ENCODE assay signal across 21 cellular contexts in the genomic region with DNA sequence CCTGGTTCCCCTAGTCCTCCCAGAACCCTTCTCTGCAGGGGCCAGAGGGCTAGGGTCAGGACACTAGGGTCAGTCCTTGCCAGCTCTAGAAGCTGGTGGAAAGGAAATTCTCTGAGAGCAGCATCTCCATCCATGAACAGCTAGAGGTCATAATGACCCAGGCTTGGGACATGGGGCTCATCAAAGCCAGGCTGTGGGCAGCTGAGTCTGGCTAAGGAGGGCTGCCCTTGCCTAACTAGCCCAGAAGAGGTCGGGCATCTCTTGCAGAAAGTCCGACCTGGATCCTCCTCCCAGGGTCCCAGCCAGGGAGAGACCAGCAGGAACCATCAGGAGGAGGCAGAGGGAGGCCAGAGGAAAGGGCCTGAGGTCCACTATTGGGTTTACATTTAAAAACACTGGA. TPM values are rescaled to one million over a fixed set of nuclear protein-coding genes. Genes with fewer than 3 reads are reported as not detected.
DNase-seq lines count a peak whose midpoint lies in the region; ATAC-seq and TF ChIP-seq lines count a peak whose summit lies in the region.
"Had no signal": no experiment of that assay in that cellular context is flagged by ENCODE, and none has a peak within 500 bp of the region (broad histone marks: within the 10 kb centered on the region; RNA-seq: fewer than 3 reads in every experiment).

No MANE protein-coding gene starts in this region.

- no peak overlapping the region; a peak in 1 of 7 replicates for H3K27ac Mint-ChIP-seq in H9
- H3K27ac Mint-ChIP-seq: CD4-positive, alpha-beta T cell had no signal

- TF ChIP-seq CTCF in H9 (conservative IDR thresholded peaks at IDR 0.05), result 0 out of 3 replicates have a peak, but pooled peaks have one; percentile 11
- TF ChIP-seq CTCF in spleen (IDR thresholded peaks at IDR 0.05 in 8 of 11, conservative IDR thresholded peaks at IDR 0.05 in 3 of 11), result no peak

- H3K27me3 Mint-ChIP-seq in H9 (ENCODE audit: low read depth), result peaks cover 17% of the 10 kb centered on the region

- H3K18ac ChIP-seq in H9 (ENCODE audit: insufficient read length, low read depth, low read length), result no peak overlapping the region

- no peak overlapping the region for H2BK5ac ChIP-seq in H9 (ENCODE audit: insufficient read length, low read length)

- no peak overlapping the region for H3K4me2 ChIP-seq in H9 (ENCODE audit: insufficient read depth, insufficient read length, low read length)
- H3K4me2 ChIP-seq: BLaER1 had no signal

- ATAC-seq in GM21529 (IDR thresholded peaks at IDR 0.05; ENCODE audit: unreplicated experiment), result no peak

- DNase-seq in ELF-1 (ENCODE audit: low read depth, low spot score) (peak; percentile 23), H9 (no peak), iPS-NIHi7 (ENCODE audit: extremely low spot score) (peak; percentile 38), spleen (peak; percentile 32), kidney glomerular epithelial cell (lab: John Stamatoyannopoulos, UW) (no peak), putamen (ENCODE audit: low spot score) (no peak)
- DNase-seq: Caco-2; CD4-positive, alpha-beta T cell; GDM1; Kasumi-1; NCI-H1417 treated with DMSO at 0.1 percent for 48 hours; NCI-H187; NCI-H446; Peyer's patch had no signal

- H3K27ac ChIP-seq in H9 (ENCODE audit: insufficient read length, low read depth, low read length) (no peak overlapping the region), spleen (no peak overlapping the region)
- H3K27ac ChIP-seq: BLaER1, GM23248, Peyer's patch had no signal

- no peak overlapping the region for H3K9ac ChIP-seq in H9 (ENCODE audit: extremely low read depth, insufficient read length, low read length)
- H3K9ac ChIP-seq: BLaER1, GM23248 had no signal

- no peak overlapping the region for H2BK15ac ChIP-seq in H9 (ENCODE audit: low read depth, low read length)

- no peaks in the 10 kb centered on the region for H3K9me3 ChIP-seq in H9 (ENCODE audit: control insufficient read depth, low read depth, low read length)
- H3K9me3 ChIP-seq in spleen, result no peaks in the 10 kb centered on the region
- H3K9me3 ChIP-seq: BLaER1, Caco-2, Peyer's patch had no signal

- H3K14ac ChIP-seq in H9 (ENCODE audit: insufficient read depth, low read length), result no peak overlapping the region

- no peak overlapping the region for H2AK5ac ChIP-seq in H9 (ENCODE audit: insufficient read length, low read length)

- H3K9me3 Mint-ChIP-seq in H9, result no peaks in the 10 kb centered on the region
- H3K9me3 Mint-ChIP-seq: CD4-positive, alpha-beta T cell had no signal

- no peaks in the 10 kb centered on the region for H4K20me1 ChIP-seq in H9 (ENCODE audit: control insufficient read depth, insufficient read depth, insufficient read length)
- H4K20me1 ChIP-seq: BLaER1 had no signal

- no peak overlapping the region for H4K8ac ChIP-seq in H9 (replicated peaks; ENCODE audit: insufficient read length, low read depth, low read length)

- H3K4me1 ChIP-seq in H9 (ENCODE audit: insufficient read depth, low read length) (no peaks in the 10 kb centered on the region), spleen (peaks cover 0 to 48% (median 12%) of the 10 kb centered on the region in 6 donors)
- H3K4me1 ChIP-seq: Caco-2 had no signal

- H3K4ac ChIP-seq in H9 (ENCODE audit: low read depth, low read length), result no peak overlapping the region

- H3K4me1 Mint-ChIP-seq in H9, result peaks cover 4 to 6% of the 10 kb centered on the region in 2 experiments; a peak in 1 of 4 replicates

- no peak overlapping the region for H3K23ac ChIP-seq in H9 (ENCODE audit: insufficient read length, low read depth, low read length)

- no peaks in the 10 kb centered on the region for H3K79me1 ChIP-seq in H9 (ENCODE audit: insufficient read depth, low read depth, low read length, poor library complexity, severe bottlenecking)

- H4K5ac ChIP-seq in H9 (ENCODE audit: insufficient read length, low read depth, low read length), result no peak overlapping the region

- intact Hi-C loops in spleen (cut with DNase I; ENCODE audit: low total_unique reads), result no loop called here

- H3K36me3 ChIP-seq in spleen, result no peaks in the 10 kb centered on the region
- H3K36me3 ChIP-seq: BLaER1, Peyer's patch had no signal

- H2BK120ac ChIP-seq in H9 (ENCODE audit: low read depth, low read length, poor library complexity, severe bottlenecking), result no peak overlapping the region

- no peak overlapping the region for H3K56ac ChIP-seq in H9 (ENCODE audit: insufficient read length, low read depth, low read length)

- H4K91ac ChIP-seq in H9 (ENCODE audit: insufficient read length, low read depth, low read length), result no peak overlapping the region

- no peak overlapping the region for H2AFZ ChIP-seq in H9 (ENCODE audit: low read length)
- H2AFZ ChIP-seq: GM23248 had no signal

- no peak overlapping the region for H2BK20ac ChIP-seq in H9 (ENCODE audit: low read depth, low read length, poor library complexity, severe bottlenecking)

- H3K79me2 ChIP-seq in H9 (ENCODE audit: insufficient read depth, low read length), result no peaks in the 10 kb centered on the region

- H3K4me3 ChIP-seq in spleen, result no peak overlapping the region
- H3K4me3 ChIP-seq: BLaER1, GM23248, Peyer's patch had no signal

- no peak for TF ChIP-seq POLR2A in spleen (IDR thresholded peaks at IDR 0.05)

- H3K27me3 ChIP-seq in H9 (ENCODE audit: insufficient read depth, low read length) (no peaks in the 10 kb centered on the region), spleen (replicated peaks in 1 of 7) (peaks cover 0 to 36% (median 0%) of the 10 kb centered on the region in 7 donors)
- H3K27me3 ChIP-seq: BLaER1, Peyer's patch had no signal

- H3T11ph ChIP-seq in H9 (ENCODE audit: low read length), result no peak overlapping the region

- no peak overlapping the region for H3K4me3 Mint-ChIP-seq in H9
- H3K4me3 Mint-ChIP-seq: CD4-positive, alpha-beta T cell had no signal

- no peaks in the 10 kb centered on the region; a peak in 1 of 7 replicates for H3K36me3 Mint-ChIP-seq in H9 (ENCODE audit: insufficient read depth in 1 of 3, low read depth in 3 of 3)

- WGBS in H9 (ENCODE audit: extremely low coverage, insufficient read length, low lambda C conversion rate), result no CpG with 5 or more reads among the region's 2 CpGs
- WGBS in spleen, 5 donors, result 28 to 62% (median 40%) methylated on average over 2 of the region's 2 CpGs

- no peaks in the 10 kb centered on the region for H3K23me2 ChIP-seq in H9 (ENCODE audit: insufficient read length, low read depth, low read length, poor library complexity, severe bottlenecking)

- no peak overlapping the region for H2BK12ac ChIP-seq in H9 (ENCODE audit: insufficient read length, low read depth, low read length)

RNA-seq across cellular contexts. Expression of a gene that starts 4.3 kb away (rescaled TPM):
- not detected in 2 replicates for total RNA-seq in H9 (2021)
- 10 to 100 TPM in 5 of 7 donors, 1 to 10 TPM in 2; 5.8 to 75.7 (median 15.2) TPM for total RNA-seq in spleen
- polyA plus RNA-seq in spleen, result 1 to 10 TPM in 2 of 3 donors, under 1 TPM in 1; 0.52 to 2.2 (median 2.0) TPM
- total RNA-seq: A673, Daoy, GM23248, OCI-LY7 had no signal
- polyA plus RNA-seq: GM23248 had no signal

RNA-seq across cellular contexts. Expression of a gene that starts 38.0 kb away (rescaled TPM):
- total RNA-seq in H9 (2021) (0.11 and 0.17 TPM in 2 replicates), spleen (not detected)
- polyA plus RNA-seq in spleen, result under 1 TPM; 0.02 to 0.10 (median 0.06) TPM
- total RNA-seq: CD4-positive, alpha-beta T cell; GM23248; MCF 10A; OCI-LY7 had no signal

RNA-seq across cellular contexts. Expression of a gene that starts 52.2 kb away (rescaled TPM):
- total RNA-seq in H9 (2021) (17.3 and 19.0 TPM in 2 replicates), spleen (10 to 100 TPM; 14.1 to 31.8 (median 18.5) TPM)
- polyA plus RNA-seq in spleen, result 10 to 100 TPM; 11.5 to 26.5 (median 24.3) TPM
- total RNA-seq: MCF 10A had no signal

RNA-seq across cellular contexts. Expression of a gene that starts 57.4 kb away (rescaled TPM):
- 21.3 and 24.8 TPM in 2 replicates for total RNA-seq in H9 (2021)
- total RNA-seq in spleen, result 10 to 100 TPM; 11.5 to 17.1 (median 13.7) TPM
- polyA plus RNA-seq in spleen, result 10 to 100 TPM in 1 of 3 donors, 1 to 10 TPM in 2; 8.1 to 10.4 (median 9.5) TPM

Comparison
In these comparisons a context has a peak if more than half of its experiments do, and no peak if none do; other contexts are left out.
1. DNase-seq: peak in ELF-1 (single experiment), iPS-NIHi7 (single experiment) and spleen (single experiment); none in H9 (single experiment), kidney glomerular epithelial cell (single experiment) and putamen (single experiment).